ENCODE assay signal across 1 cellular context in genomic region chr1:158019177-158019868, GRCh38.
A peak's percentile ranks its signal among the peaks of the same experiment; 100 is the strongest.
TF ChIP-seq lines count a peak whose summit lies in the region.

No MANE protein-coding gene starts in this region.

TF ChIP-seq in SK-N-SH, 30 proteins besides CTCF, POLR2A, EP300 and RAD21 (continued from another document):
- TF ChIP-seq ZBTB33 (IDR thresholded peaks at IDR 0.05; ENCODE audit: borderline replicate concordance, low read depth) (peak; percentile 50; the same call in 1 of the 2 replicates), NFIC (IDR thresholded peaks at IDR 0.05; ENCODE audit: borderline replicate concordance) (peak; percentile 65), FOXJ3 (CRISPR knock-in tag; IDR thresholded peaks at IDR 0.05) (no peak), MEF2A (IDR thresholded peaks at IDR 0.05; ENCODE audit: borderline replicate concordance, low read depth) (peak; percentile 46; the same call in 1 of the 2 replicates), PBX3 (IDR thresholded peaks at IDR 0.05) (peak; percentile 63), FOXM1 (IDR thresholded peaks at IDR 0.05; ENCODE audit: low read depth) (peak; percentile 45; the same call in 1 of the 2 replicates), TEAD4 (IDR thresholded peaks at IDR 0.05; ENCODE audit: borderline replicate concordance, insufficient read depth) (peak; percentile 99), ELF1 (IDR thresholded peaks at IDR 0.05) (0 out of 2 replicates have a peak, but pooled peaks have one; percentile 19), TAF1 (IDR thresholded peaks at IDR 0.05; ENCODE audit: borderline replicate concordance, low read depth, low read length) (peak; percentile 78; the same call in 1 of the 2 replicates), FOSL2 (IDR thresholded peaks at IDR 0.05; ENCODE audit: borderline replicate concordance, low read depth) (peak; percentile 86), JUND (IDR thresholded peaks at IDR 0.05) (peak; percentile 89), SMC3 (IDR thresholded peaks at IDR 0.05; ENCODE audit: low read depth, low read length) (no peak), YY1 (IDR thresholded peaks at IDR 0.05; ENCODE audit: low read depth) (peak; percentile 80; the same call in 1 of the 2 replicates), RCOR1 (IDR thresholded peaks at IDR 0.05; ENCODE audit: low read length) (no peak)
